In the genomic region with DNA sequence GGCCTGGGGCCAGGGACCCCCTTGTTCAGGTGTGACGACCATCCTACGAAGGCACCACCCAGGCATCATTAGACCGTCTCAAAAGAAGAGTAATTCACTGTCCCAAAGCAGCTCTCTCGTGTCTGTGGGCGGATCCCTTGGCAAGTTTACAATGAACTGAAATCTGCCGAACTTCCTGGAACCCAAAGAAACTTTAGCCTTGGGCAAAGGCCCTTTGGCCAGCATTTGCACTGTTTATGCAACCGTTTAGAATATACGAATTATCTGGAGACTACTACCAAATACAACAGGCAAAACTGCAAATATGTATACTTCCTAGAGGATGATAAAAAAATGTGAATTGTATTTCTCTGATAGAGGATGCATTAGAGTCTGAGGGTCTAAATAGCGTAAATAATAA, we compare ENCODE assay signal across 1 cellular context.
TF ChIP-seq lines count a peak whose summit lies in the region.

No MANE protein-coding gene starts in this region.

TF ChIP-seq in WTC11, 78 proteins besides CTCF, POLR2A, EP300 and RAD21:
- TF ChIP-seq ATF3 (CRISPR knock-in tag; conservative IDR thresholded peaks at IDR 0.05) (no peak), ZNF423 (CRISPR knock-in tag; IDR thresholded peaks at IDR 0.05) (no peak), NR3C1 (CRISPR knock-in tag; conservative IDR thresholded peaks at IDR 0.05; ENCODE audit: low read depth) (no peak), ATF1 (CRISPR knock-in tag; IDR thresholded peaks at IDR 0.05) (no peak), ZBTB21 (CRISPR knock-in tag; IDR thresholded peaks at IDR 0.05; ENCODE audit: borderline replicate concordance) (no peak), ZNF219 (CRISPR knock-in tag; IDR thresholded peaks at IDR 0.05; ENCODE audit: borderline replicate concordance) (no peak)
- TF ChIP-seq, protein P1, sequence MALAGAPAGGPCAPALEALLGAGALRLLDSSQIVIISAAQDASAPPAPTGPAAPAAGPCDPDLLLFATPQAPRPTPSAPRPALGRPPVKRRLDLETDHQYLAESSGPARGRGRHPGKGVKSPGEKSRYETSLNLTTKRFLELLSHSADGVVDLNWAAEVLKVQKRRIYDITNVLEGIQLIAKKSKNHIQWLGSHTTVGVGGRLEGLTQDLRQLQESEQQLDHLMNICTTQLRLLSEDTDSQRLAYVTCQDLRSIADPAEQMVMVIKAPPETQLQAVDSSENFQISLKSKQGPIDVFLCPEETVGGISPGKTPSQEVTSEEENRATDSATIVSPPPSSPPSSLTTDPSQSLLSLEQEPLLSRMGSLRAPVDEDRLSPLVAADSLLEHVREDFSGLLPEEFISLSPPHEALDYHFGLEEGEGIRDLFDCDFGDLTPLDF (CRISPR knock-in tag; IDR thresholded peaks at IDR 0.05) = no peak
